Comparison of ENCODE assay signal across 8 cellular contexts in genomic region chrX:1391707-1392375, GRCh38. TPM values are rescaled to one million over a fixed set of nuclear protein-coding genes. Genes with fewer than 3 reads are reported as not detected.
DNase-seq lines count a peak whose midpoint lies in the region; ATAC-seq, FAIRE-seq and TF ChIP-seq lines count a peak whose summit lies in the region.

TSS of gene SLC25A6 (minus strand) at chrX:1392113. CDS start at chrX:1392009, 104 bp downstream.

- H3K4me1 Mint-ChIP-seq in GM23338, result peaks cover 43% of the 10 kb centered on the region

- H3K27ac Mint-ChIP-seq in GM23338, result peak within 1 kb of the TSS; percentile 98

- no peaks in the 10 kb centered on the region for H3K9me2 ChIP-seq in GM23338 (ENCODE audit: insufficient read depth)

- H2AFZ ChIP-seq in GM23338 (0 out of 2 replicates have a peak within 1 kb of the TSS, but pooled peaks have one; percentile 43), osteoblast (ENCODE audit: low read length) (peak within 1 kb of the TSS; percentile 76)

- peaks cover 76% of the 10 kb centered on the region for H3K79me2 ChIP-seq in GM23338 (replicated peaks; ENCODE audit: insufficient read depth)
- H3K79me2 ChIP-seq in osteoblast (ENCODE audit: insufficient read depth, low read length), result peaks cover 67% of the 10 kb centered on the region

- no peak; a peak in 1 of 4 replicates for TF ChIP-seq CTCF in GM23338 (conservative IDR thresholded peaks at IDR 0.05; ENCODE audit: low read depth in 2 of 2)
- no peak for TF ChIP-seq CTCF in osteoblast (IDR thresholded peaks at IDR 0.05; ENCODE audit: extremely low read depth, low read depth, low read length)
- peak in 2 of 6 experiments; percentile 19 to 43 for TF ChIP-seq CTCF in thyroid gland (IDR thresholded peaks at IDR 0.05)

- H3K9me3 Mint-ChIP-seq in GM23338, result peaks cover 11% of the 10 kb centered on the region; the same call in 2 of the 3 replicates

- H3K27me3 Mint-ChIP-seq in GM23338 (ENCODE audit: insufficient read depth, low read depth, poor library complexity), result peaks cover 46% of the 10 kb centered on the region

- peaks cover 38% of the 10 kb centered on the region for H4K20me1 ChIP-seq in GM23338 (replicated peaks; ENCODE audit: insufficient read depth)
- H4K20me1 ChIP-seq in osteoblast (ENCODE audit: insufficient read depth, low read length), result peaks cover 64% of the 10 kb centered on the region

- peak; percentile 88 for ATAC-seq in GM23338

- H3K4me1 ChIP-seq in GM23338 (ENCODE audit: insufficient read depth) (peaks cover 16% of the 10 kb centered on the region), osteoblast (ENCODE audit: insufficient read depth, low read length) (peaks cover 35% of the 10 kb centered on the region), thyroid gland (peaks cover 33 to 39% of the 10 kb centered on the region in 2 donors)

- peak; percentile 97 for DNase-seq in EL
- DNase-seq in GM23338 (ENCODE audit: low spot score), result peak; percentile 99
- DNase-seq in M059J (ENCODE audit: low read depth), result peak; percentile 92
- peak; percentile 98 to 100 for DNase-seq in activated T-helper 1 cell treated with anti-CD3 and anti-CD28 coated beads, Interleukin-2, amount 50 U/mL, for 16 hours (ENCODE audit: low read depth in 1 of 2, low spot score in 1 of 2)
- peak; percentile 99 to 100 for DNase-seq in frontal cortex (ENCODE audit: low spot score in 2 of 2)
- peak; percentile 100 for DNase-seq in osteoblast (ENCODE audit: insufficient read length, low spot score, missing footprints)
- peak; percentile 99 for DNase-seq in thyroid gland
- DNase-seq in NCI-H2081 treated with DMSO at 0.1 percent for 48 hours (lab: John Stamatoyannopoulos, UW), result no peak

- peaks cover 37% of the 10 kb centered on the region for H3F3A ChIP-seq in GM23338 (replicated peaks; ENCODE audit: low read depth)

- 0% methylated on average over 4 of the region's 90 CpGs for WGBS in thyroid gland, 2 donors

- H3K4me2 ChIP-seq in GM23338, result peak within 1 kb of the TSS; percentile 99
- peak within 1 kb of the TSS; percentile 100 for H3K4me2 ChIP-seq in osteoblast (ENCODE audit: insufficient read depth, low read length)

- H3K36me3 ChIP-seq in GM23338 (ENCODE audit: insufficient read depth), result peaks cover 40% of the 10 kb centered on the region
- peaks cover 43% of the 10 kb centered on the region for H3K36me3 ChIP-seq in osteoblast (ENCODE audit: insufficient read depth, low read length)
- peaks cover 36 to 39% of the 10 kb centered on the region in 2 donors for H3K36me3 ChIP-seq in thyroid gland

- FAIRE-seq in frontal cortex (lab: Jason Lieb, UNC), result no peak

- peak within 1 kb of the TSS; percentile 93 for H3K4me3 Mint-ChIP-seq in GM23338

- H3K4me3 ChIP-seq in GM23338, result peak within 1 kb of the TSS; percentile 100
- H3K4me3 ChIP-seq in osteoblast (ENCODE audit: insufficient read depth, low read length), result peak within 1 kb of the TSS; percentile 100
- H3K4me3 ChIP-seq in thyroid gland (replicated peaks in 1 of 3), result peak within 1 kb of the TSS; percentile 90 to 98 (median 97)

- peaks cover 71% of the 10 kb centered on the region for H3K36me3 Mint-ChIP-seq in GM23338 (ENCODE audit: low read depth)

- H3K27ac ChIP-seq in GM23338 (ENCODE audit: low read depth), result peak within 1 kb of the TSS; percentile 100
- H3K27ac ChIP-seq in osteoblast (ENCODE audit: low read depth, low read length), result peak within 1 kb of the TSS; percentile 95
- H3K27ac ChIP-seq in thyroid gland, result peak within 1 kb of the TSS; percentile 95 to 99 (median 98)

- H3K27me3 ChIP-seq in GM23338 (ENCODE audit: insufficient read depth) (no peaks in the 10 kb centered on the region), osteoblast (ENCODE audit: insufficient read depth, low read length) (no peaks in the 10 kb centered on the region), thyroid gland (no peaks in the 10 kb centered on the region)

- TF ChIP-seq POLR2A in thyroid gland (IDR thresholded peaks at IDR 0.05), result peak; percentile 69 to 95

- intact Hi-C loops in thyroid gland (cut with DNase I), result loop anchor here (10.0 kb wide), 1 partner anchor 203 kb away; the partner anchor contains the start of gene AKAP17A

- H3K9me3 ChIP-seq in osteoblast (ENCODE audit: low read depth, low read length) (no peaks in the 10 kb centered on the region), thyroid gland (no peaks in the 10 kb centered on the region)

TF ChIP-seq in GM23338, 12 proteins besides CTCF, POLR2A, EP300 and RAD21:
- peak; percentile 61; the same call in 1 of the 2 replicates for TF ChIP-seq CREB1 (CRISPR knock-in tag; IDR thresholded peaks at IDR 0.05; ENCODE audit: low read depth)
- no peak for TF ChIP-seq EZH2 (IDR thresholded peaks at IDR 0.05; ENCODE audit: low read depth, unreplicated experiment)
- peak; percentile 78 for TF ChIP-seq POLR2AphosphoS5 (IDR thresholded peaks at IDR 0.05; ENCODE audit: low read depth)
- TF ChIP-seq ZNF462 (CRISPR knock-in tag; IDR thresholded peaks at IDR 0.05), result no peak
- TF ChIP-seq ETS1 (IDR thresholded peaks at IDR 0.05), result peak; percentile 56
- TF ChIP-seq ZNF331 (CRISPR knock-in tag; IDR thresholded peaks at IDR 0.05; ENCODE audit: low read depth), result no peak
TF ChIP-seq in GM23338: peak in this region for 3.

RNA-seq across cellular contexts. Expression of gene SLC25A6, which starts in this region (rescaled TPM):
- 394 and 486 TPM in 2 replicates for total RNA-seq in GM23338 (2014; rRNA removed; shearing (Covaris generic))
- polyA plus RNA-seq in GM23338 (2016; fragmentation: Nextera tagmentation; extraction: Ambion mirVana), result 358 TPM in 2 replicates
- 113 and 125 TPM in 2 replicates for total RNA-seq in M059J (2014; rRNA removed; shearing (Covaris generic))
- 139 TPM for total RNA-seq in frontal cortex
- total RNA-seq in osteoblast, result 182 and 203 TPM in 2 replicates
- 100 to 1,000 TPM; 219 to 397 (median 320) TPM for total RNA-seq in thyroid gland
